In genomic region chr3:37037352-37037751, GRCh38 we compare ENCODE assay signal across 38 cellular contexts.
"Had no signal": no experiment of that assay in that cellular context is flagged by ENCODE, and none has a peak within 500 bp of the region (broad histone marks: within the 10 kb centered on the region; RNA-seq: fewer than 3 reads in every experiment).

No MANE protein-coding gene starts in this region.

- H3K4me3 Mint-ChIP-seq: activated naive CD4-positive, alpha-beta T cell treated with anti-CD3 and anti-CD28 coated beads, Interleukin-2, amount 50 U/mL, for 24 hours; activated naive CD8-positive, alpha-beta T cell; activated naive CD8-positive, alpha-beta T cell treated with anti-CD3 and anti-CD28 coated beads for 36 hours; activated naive CD8-positive, alpha-beta T cell treated with anti-CD3 and anti-CD28 coated beads, Interleukin-2, amount 10 ng/mL, durations not matched to agents 7 days and 5 days; activated naive CD8-positive, alpha-beta T cell treated with anti-CD3 and anti-CD28 coated beads, Interleukin-2, amount 50 U/mL, for 24 hours; activated T-cell treated with anti-CD3 and anti-CD28 coated beads, Interleukin-2, amount 50 U/mL, for 24 hours; activated T-cell treated with anti-CD3 and anti-CD28 coated beads, Interleukin-2, amount 50 U/mL, for 4 hours; activated T-cell treated with anti-CD3 and anti-CD28 coated beads, Interleukin-2, amount 50 U/mL, for 72 hours; activated T-helper 1 cell treated with anti-CD3 and anti-CD28 coated beads, Interleukin-12 subunit alpha, Interleukin-12 subunit beta, Interleukin-2, Interleukin-4 antibody, amounts not matched to agents 30 ng/mL and 10 ng/mL and 1 ng/mL, durations not matched to agents 14 hours and 24 hours and 36 hours; activated T-helper 17 cell treated with anti-CD3 and anti-CD28 coated beads, Interleukin-2, amount 50 U/mL, for 72 hours; brain; central memory CD8-positive, alpha-beta T cell had no signal

- H3K27ac ChIP-seq: adrenal gland, ascending aorta, body of pancreas, brain microvascular endothelial cell, breast epithelium, cardiac muscle cell had no signal

- H3K4me3 ChIP-seq: adrenal gland, ascending aorta, body of pancreas, breast epithelium, cardiac muscle cell had no signal

- ATAC-seq: activated naive CD4-positive, alpha-beta T cell treated with anti-CD3 and anti-CD28 coated beads, Interleukin-2, amount 50 U/mL, for 72 hours; activated naive CD8-positive, alpha-beta T cell treated with anti-CD3 and anti-CD28 coated beads, Interleukin-2, amount 50 U/mL, for 24 hours; activated T-cell treated with anti-CD3 and anti-CD28 coated beads, Interleukin-2, amount 50 U/mL, for 4 hours; activated T-cell treated with anti-CD3 and anti-CD28 coated beads, Interleukin-2, amount 50 U/mL, for 72 hours; activated T-helper 17 cell treated with anti-CD3 and anti-CD28 coated beads, Interleukin-2, amount 50 U/mL, for 72 hours; body of pancreas had no signal

- H3K9me3 ChIP-seq: adrenal gland had no signal

- DNase-seq: activated effector memory CD4-positive, alpha-beta T cell treated with anti-CD3 and anti-CD28 coated beads, Interleukin-2, amount 50 U/mL, for 16 hours; activated effector memory CD4-positive, alpha-beta T cell treated with Interleukin-2 at 50 U/mL for 16 hours; activated gamma-delta T cell; activated gamma-delta T cell treated with Interleukin-2 at 50 U/mL for 16 hours; activated naive CD4-positive, alpha-beta T cell; activated naive CD4-positive, alpha-beta T cell treated with anti-CD3 and anti-CD28 coated beads, Interleukin-2, amount 50 U/mL, for 16 hours; activated naive CD4-positive, alpha-beta T cell treated with Interleukin-2 at 50 U/mL for 16 hours; activated naive CD8-positive, alpha-beta T cell treated with anti-CD3 and anti-CD28 coated beads for 36 hours; activated naive CD8-positive, alpha-beta T cell treated with anti-CD3 and anti-CD28 coated beads, Interleukin-2, amount 10 ng/mL, durations not matched to agents 7 days and 5 days; activated naive CD8-positive, alpha-beta T cell treated with anti-CD3 and anti-CD28 coated beads, Interleukin-2, amount 50 U/mL, for 24 hours; activated T-cell treated with anti-CD3 and anti-CD28 coated beads, Interleukin-2, amount 50 U/mL, for 1 hour; activated T-cell treated with anti-CD3 and anti-CD28 coated beads, Interleukin-2, amount 50 U/mL, for 24 hours; activated T-cell treated with anti-CD3 and anti-CD28 coated beads, Interleukin-2, amount 50 U/mL, for 4 hours; activated T-cell treated with anti-CD3 and anti-CD28 coated beads, Interleukin-2, amount 50 U/mL, for 48 hours; activated T-cell treated with anti-CD3 and anti-CD28 coated beads, Interleukin-2, amount 50 U/mL, for 72 hours; adrenal gland; amniotic stem cell; amygdala; anterior cingulate cortex; aorta; body of pancreas; brain microvascular endothelial cell; caudate nucleus; central memory CD4-positive, alpha-beta T cell; cerebellar nuclear complex had no signal

- H3K27ac Mint-ChIP-seq: activated naive CD4-positive, alpha-beta T cell treated with anti-CD3 and anti-CD28 coated beads, Interleukin-2, amount 50 U/mL, for 24 hours; activated naive CD8-positive, alpha-beta T cell; activated naive CD8-positive, alpha-beta T cell treated with anti-CD3 and anti-CD28 coated beads for 36 hours; activated naive CD8-positive, alpha-beta T cell treated with anti-CD3 and anti-CD28 coated beads, Interleukin-2, amount 10 ng/mL, durations not matched to agents 7 days and 5 days; activated naive CD8-positive, alpha-beta T cell treated with anti-CD3 and anti-CD28 coated beads, Interleukin-2, amount 50 U/mL, for 24 hours; activated T-cell treated with anti-CD3 and anti-CD28 coated beads, Interleukin-2, amount 50 U/mL, for 24 hours; activated T-helper 1 cell treated with anti-CD3 and anti-CD28 coated beads, Interleukin-12 subunit alpha, Interleukin-12 subunit beta, Interleukin-2, Interleukin-4 antibody, amounts not matched to agents 30 ng/mL and 10 ng/mL and 1 ng/mL, durations not matched to agents 14 hours and 24 hours and 36 hours; activated T-helper 2 cell treated with anti-CD3 and anti-CD28 coated beads, Interferon-gamma antibody, Interleukin-2, Interleukin-4, amounts not matched to agents 10 μg/mL and 5 μg/mL and 100 μg/mL, durations not matched to agents 14 hours and 24 hours and 36 hours; brain had no signal

- H3K9me3 Mint-ChIP-seq: activated naive CD4-positive, alpha-beta T cell treated with anti-CD3 and anti-CD28 coated beads, Interleukin-2, amount 50 U/mL, for 24 hours; activated naive CD4-positive, alpha-beta T cell treated with anti-CD3 and anti-CD28 coated beads, Interleukin-2, amount 50 U/mL, for 72 hours; activated naive CD8-positive, alpha-beta T cell treated with anti-CD3 and anti-CD28 coated beads for 36 hours; activated naive CD8-positive, alpha-beta T cell treated with anti-CD3 and anti-CD28 coated beads, Interleukin-2, amount 10 ng/mL, durations not matched to agents 7 days and 5 days; activated T-cell treated with anti-CD3 and anti-CD28 coated beads, Interleukin-2, amount 50 U/mL, for 72 hours; activated T-helper 1 cell treated with anti-CD3 and anti-CD28 coated beads, Interleukin-12 subunit alpha, Interleukin-12 subunit beta, Interleukin-2, Interleukin-4 antibody, amounts not matched to agents 30 ng/mL and 10 ng/mL and 1 ng/mL, durations not matched to agents 14 hours and 24 hours and 36 hours; activated T-helper 17 cell treated with anti-CD3 and anti-CD28 coated beads, Interleukin-2, amount 50 U/mL, for 72 hours; central memory CD8-positive, alpha-beta T cell had no signal

- FAIRE-seq: astrocyte, bronchial epithelial cell had no signal

- H3K27me3 ChIP-seq: adrenal gland, ascending aorta, body of pancreas, brain microvascular endothelial cell, breast epithelium, cardiac muscle cell had no signal

- H3K4me1 ChIP-seq: adrenal gland, body of pancreas, breast epithelium had no signal

- H3K4me1 Mint-ChIP-seq: activated naive CD4-positive, alpha-beta T cell treated with anti-CD3 and anti-CD28 coated beads, Interleukin-2, amount 50 U/mL, for 24 hours; activated naive CD8-positive, alpha-beta T cell treated with anti-CD3 and anti-CD28 coated beads for 36 hours; activated naive CD8-positive, alpha-beta T cell treated with anti-CD3 and anti-CD28 coated beads, Interleukin-2, amount 10 ng/mL, durations not matched to agents 7 days and 5 days; activated naive CD8-positive, alpha-beta T cell treated with anti-CD3 and anti-CD28 coated beads, Interleukin-2, amount 50 U/mL, for 24 hours; activated T-helper 17 cell treated with anti-CD3 and anti-CD28 coated beads, Interleukin-2, amount 50 U/mL, for 72 hours; brain had no signal

- H3K27me3 Mint-ChIP-seq: activated naive CD4-positive, alpha-beta T cell treated with anti-CD3 and anti-CD28 coated beads, Interleukin-2, amount 50 U/mL, for 24 hours; activated naive CD8-positive, alpha-beta T cell; activated naive CD8-positive, alpha-beta T cell treated with anti-CD3 and anti-CD28 coated beads for 36 hours; activated naive CD8-positive, alpha-beta T cell treated with anti-CD3 and anti-CD28 coated beads, Interleukin-2, amount 10 ng/mL, durations not matched to agents 7 days and 5 days; activated naive CD8-positive, alpha-beta T cell treated with anti-CD3 and anti-CD28 coated beads, Interleukin-2, amount 50 U/mL, for 24 hours; activated T-cell treated with anti-CD3 and anti-CD28 coated beads, Interleukin-2, amount 50 U/mL, for 24 hours; activated T-helper 17 cell treated with anti-CD3 and anti-CD28 coated beads, Interleukin-2, amount 50 U/mL, for 72 hours; central memory CD8-positive, alpha-beta T cell had no signal
